In genomic region chr2:17615728-17616351, GRCh38 we compare ENCODE assay signal across 15 cellular contexts.
DNase-seq lines count a peak whose midpoint lies in the region; ATAC-seq and TF ChIP-seq lines count a peak whose summit lies in the region.
"Had no signal": no experiment of that assay in that cellular context is flagged by ENCODE, and none has a peak within 500 bp of the region (broad histone marks: within the 10 kb centered on the region; RNA-seq: fewer than 3 reads in every experiment).

No MANE protein-coding gene starts in this region.

- H3K36me3 ChIP-seq in brain microvascular endothelial cell (replicated peaks) (no peaks in the 10 kb centered on the region), HAP-1 (replicated peaks) (no peaks in the 10 kb centered on the region)

- no peak for ATAC-seq in activated CD8-positive, alpha-beta memory T cell treated with anti-CD3 and anti-CD28 coated beads, Interleukin-2, amount 10 ng/mL, durations not matched to agents 7 days and 5 days
- ATAC-seq: T-helper 17 cell had no signal

- H3K27ac ChIP-seq in brain microvascular endothelial cell = no peak overlapping the region

- H3K4me3 ChIP-seq in brain microvascular endothelial cell (ENCODE audit: low read depth, low read length) (no peak overlapping the region), HAP-1 (no peak overlapping the region)

- no peak for TF ChIP-seq CTCF in brain microvascular endothelial cell (IDR thresholded peaks at IDR 0.05; ENCODE audit: low read depth, low read length, missing control alignments)
- no peak for TF ChIP-seq CTCF in type B pancreatic cell (conservative IDR thresholded peaks at IDR 0.05)

- no peak overlapping the region for H3K4me3 Mint-ChIP-seq in type B pancreatic cell
- H3K4me3 Mint-ChIP-seq in activated CD8-positive, alpha-beta memory T cell treated with anti-CD3 and anti-CD28 coated beads, Interleukin-2, amount 10 ng/mL, durations not matched to agents 7 days and 5 days = no peak overlapping the region
- H3K4me3 Mint-ChIP-seq: activated naive CD4-positive, alpha-beta T cell treated with anti-CD3 and anti-CD28 coated beads, Interleukin-2, amount 10 ng/mL, durations not matched to agents 7 days and 5 days; central memory CD8-positive, alpha-beta T cell; H9; T-helper 17 cell had no signal

- H3K4me1 Mint-ChIP-seq in type B pancreatic cell (ENCODE audit: unreplicated experiment) = peaks cover 15% of the 10 kb centered on the region
- no peaks in the 10 kb centered on the region for H3K4me1 Mint-ChIP-seq in activated CD8-positive, alpha-beta memory T cell treated with anti-CD3 and anti-CD28 coated beads, Interleukin-2, amount 10 ng/mL, durations not matched to agents 7 days and 5 days
- H3K4me1 Mint-ChIP-seq: activated naive CD4-positive, alpha-beta T cell treated with anti-CD3 and anti-CD28 coated beads, Interleukin-2, amount 10 ng/mL, durations not matched to agents 7 days and 5 days; central memory CD8-positive, alpha-beta T cell; T-helper 17 cell had no signal

- no peaks in the 10 kb centered on the region for H3K27me3 Mint-ChIP-seq in type B pancreatic cell
- H3K27me3 Mint-ChIP-seq in activated CD8-positive, alpha-beta memory T cell treated with anti-CD3 and anti-CD28 coated beads, Interleukin-2, amount 10 ng/mL, durations not matched to agents 7 days and 5 days = peaks cover 8% of the 10 kb centered on the region

- peak; percentile 46 for DNase-seq in AG08395 (ENCODE audit: low spot score)
- DNase-seq in HT-29 (ENCODE audit: low spot score) = peak; percentile 25
- DNase-seq in brain microvascular endothelial cell = peak; percentile 15
- DNase-seq in iris pigment epithelial cell (ENCODE audit: low read depth) = peak; percentile 34
- no peak for DNase-seq in UCSD-AML1 (lab: John Stamatoyannopoulos, UW; ENCODE audit: unreplicated experiment)
- no peak for DNase-seq in type B pancreatic cell (ENCODE audit: extremely low spot score, unreplicated experiment)
- DNase-seq in activated CD8-positive, alpha-beta memory T cell treated with anti-CD3 and anti-CD28 coated beads, Interleukin-2, amount 10 ng/mL, durations not matched to agents 7 days and 5 days = no peak
- DNase-seq in HAP-1 (ENCODE audit: low spot score in 2 of 2) = no peak
- DNase-seq: activated naive CD4-positive, alpha-beta T cell treated with anti-CD3 and anti-CD28 coated beads, Interleukin-2, amount 10 ng/mL, durations not matched to agents 7 days and 5 days; AML-193; H9; OCI-M1; stimulated activated CD8-positive, alpha-beta memory T cell treated with anti-CD3 and anti-CD28 coated beads, Interleukin-4, amount 100 ng/mL, for 48 hours; T-helper 17 cell had no signal

- peaks cover 6% of the 10 kb centered on the region for H3K4me1 ChIP-seq in HAP-1

- H3K27ac Mint-ChIP-seq in type B pancreatic cell = no peak overlapping the region
- H3K27ac Mint-ChIP-seq in activated CD8-positive, alpha-beta memory T cell treated with anti-CD3 and anti-CD28 coated beads, Interleukin-2, amount 10 ng/mL, durations not matched to agents 7 days and 5 days = no peak overlapping the region
- H3K27ac Mint-ChIP-seq: activated naive CD4-positive, alpha-beta T cell treated with anti-CD3 and anti-CD28 coated beads, Interleukin-2, amount 10 ng/mL, durations not matched to agents 7 days and 5 days; H9; T-helper 17 cell had no signal

- no peaks in the 10 kb centered on the region for H3K36me3 Mint-ChIP-seq in type B pancreatic cell
- H3K36me3 Mint-ChIP-seq in activated CD8-positive, alpha-beta memory T cell treated with anti-CD3 and anti-CD28 coated beads, Interleukin-2, amount 10 ng/mL, durations not matched to agents 7 days and 5 days = no peaks in the 10 kb centered on the region
- H3K36me3 Mint-ChIP-seq: activated naive CD4-positive, alpha-beta T cell treated with anti-CD3 and anti-CD28 coated beads, Interleukin-2, amount 10 ng/mL, durations not matched to agents 7 days and 5 days had no signal

- in situ Hi-C loops in brain microvascular endothelial cell (cut with HindIII; ENCODE audit: low pct_ligation_motif_present, low sequenced_read_pairs) (no loop called here), HAP-1 (cut with MboI; ENCODE audit: low sequenced_read_pairs) (no loop called here)

- H3K9me3 Mint-ChIP-seq in type B pancreatic cell = no peaks in the 10 kb centered on the region
- H3K9me3 Mint-ChIP-seq in activated CD8-positive, alpha-beta memory T cell treated with anti-CD3 and anti-CD28 coated beads, Interleukin-2, amount 10 ng/mL, durations not matched to agents 7 days and 5 days (ENCODE audit: low read depth) = no peaks in the 10 kb centered on the region
- H3K9me3 Mint-ChIP-seq: activated naive CD4-positive, alpha-beta T cell treated with anti-CD3 and anti-CD28 coated beads, Interleukin-2, amount 10 ng/mL, durations not matched to agents 7 days and 5 days; central memory CD8-positive, alpha-beta T cell; H9 had no signal

- H3K9me3 ChIP-seq in HAP-1 = no peaks in the 10 kb centered on the region

- CTCF ChIA-PET in activated CD8-positive, alpha-beta memory T cell treated with anti-CD3 and anti-CD28 coated beads, Interleukin-2, amount 10 ng/mL, durations not matched to agents 7 days and 5 days (lab: Charles Lee) = no interaction called here

- H3K27me3 ChIP-seq in brain microvascular endothelial cell (replicated peaks) = no peaks in the 10 kb centered on the region
- H3K27me3 ChIP-seq in HAP-1 (ENCODE audit: low read depth) = no peaks in the 10 kb centered on the region

Comparison
In these comparisons a context has a peak if more than half of its experiments do, and no peak if none do; other contexts are left out.
1. DNase-seq: peak in AG08395 (single experiment), HT-29 (single experiment), brain microvascular endothelial cell (single experiment) and iris pigment epithelial cell (single experiment); none in UCSD-AML1 (single experiment), type B pancreatic cell (single experiment), activated CD8-positive, alpha-beta memory T cell treated with anti-CD3 and anti-CD28 coated beads, Interleukin-2, amount 10 ng/mL, durations not matched to agents 7 days and 5 days (single experiment) and HAP-1 (0 of 2).